Comparison of ENCODE assay signal across 31 cellular contexts in genomic region chr7:151981223-151981622, GRCh38. TPM values are rescaled to one million over a fixed set of nuclear protein-coding genes. Genes with fewer than 3 reads are reported as not detected.
"Had no signal": no experiment of that assay in that cellular context is flagged by ENCODE, and none has a peak within 500 bp of the region (broad histone marks: within the 10 kb centered on the region; RNA-seq: fewer than 3 reads in every experiment).

No MANE protein-coding gene starts in this region.

- H3K9me3 Mint-ChIP-seq: stimulated activated effector memory CD8-positive, alpha-beta T cell treated with anti-CD3 and anti-CD28 coated beads, Interleukin-12 subunit alpha, Interleukin-12 subunit beta, amount 100 ng/mL, for 72 hours; stimulated activated memory B cell treated with anti-CD40 and anti-IgM and Interleukin-4, amounts not matched to agents 10 μg/mL and 1 μg/mL and 100 μg/mL, for 72 hours; stimulated activated naive B cell treated with anti-CD40 and anti-IgM and Interleukin-4, amounts not matched to agents 10 μg/mL and 1 μg/mL and 100 μg/mL, for 72 hours; stimulated activated naive CD8-positive, alpha-beta T cell treated with anti-CD3 and anti-CD28 coated beads, Interleukin-15, Interleukin-2, amounts not matched to agents 100 ng/mL and 50 ng/mL, for 24 hours; type B pancreatic cell had no signal

- H3K27ac Mint-ChIP-seq: stimulated activated effector memory CD8-positive, alpha-beta T cell treated with anti-CD3 and anti-CD28 coated beads, Interleukin-12 subunit alpha, Interleukin-12 subunit beta, amount 100 ng/mL, for 72 hours; stimulated activated memory B cell treated with anti-CD40 and anti-IgM and Interleukin-4, amounts not matched to agents 10 μg/mL and 1 μg/mL and 100 μg/mL, for 72 hours; stimulated activated naive B cell treated with anti-CD40 and anti-IgM and Interleukin-4, amounts not matched to agents 10 μg/mL and 1 μg/mL and 100 μg/mL, for 72 hours; stimulated activated naive CD8-positive, alpha-beta T cell treated with anti-CD3 and anti-CD28 coated beads, Interleukin-15, Interleukin-2, amounts not matched to agents 100 ng/mL and 50 ng/mL, for 24 hours; type B pancreatic cell had no signal

- H3K27ac ChIP-seq: stomach, suprapubic skin, testis, thoracic aorta, thyroid gland, tibial artery, tibial nerve, transverse colon, upper lobe of left lung, upper lobe of right lung, uterus, vagina had no signal

- H3K27me3 Mint-ChIP-seq: stimulated activated naive CD8-positive, alpha-beta T cell treated with anti-CD3 and anti-CD28 coated beads, Interleukin-15, Interleukin-2, amounts not matched to agents 100 ng/mL and 50 ng/mL, for 24 hours had no signal

- H3K4me3 Mint-ChIP-seq: stimulated activated effector memory CD8-positive, alpha-beta T cell treated with anti-CD3 and anti-CD28 coated beads, Interleukin-12 subunit alpha, Interleukin-12 subunit beta, amount 100 ng/mL, for 72 hours; stimulated activated memory B cell treated with anti-CD40 and anti-IgM and Interleukin-4, amounts not matched to agents 10 μg/mL and 1 μg/mL and 100 μg/mL, for 72 hours; stimulated activated naive B cell treated with anti-CD40 and anti-IgM and Interleukin-4, amounts not matched to agents 10 μg/mL and 1 μg/mL and 100 μg/mL, for 72 hours; stimulated activated naive CD8-positive, alpha-beta T cell treated with anti-CD3 and anti-CD28 coated beads, Interleukin-15, Interleukin-2, amounts not matched to agents 100 ng/mL and 50 ng/mL, for 24 hours; type B pancreatic cell had no signal

- H3K4me1 Mint-ChIP-seq: stimulated activated effector memory CD8-positive, alpha-beta T cell treated with anti-CD3 and anti-CD28 coated beads, Interleukin-12 subunit alpha, Interleukin-12 subunit beta, amount 100 ng/mL, for 72 hours; stimulated activated memory B cell treated with anti-CD40 and anti-IgM and Interleukin-4, amounts not matched to agents 10 μg/mL and 1 μg/mL and 100 μg/mL, for 72 hours; stimulated activated naive B cell treated with anti-CD40 and anti-IgM and Interleukin-4, amounts not matched to agents 10 μg/mL and 1 μg/mL and 100 μg/mL, for 72 hours had no signal

- H3K36me3 ChIP-seq: stomach, suprapubic skin, thoracic aorta, thyroid gland, tibial artery, tibial nerve, transverse colon, upper lobe of left lung, upper lobe of right lung, uterus, vagina had no signal

- H3K4me3 ChIP-seq: stomach, suprapubic skin, testis, thoracic aorta, thyroid gland, tibial artery, tibial nerve, transverse colon, upper lobe of left lung, upper lobe of right lung, uterus, vagina had no signal

- H3K27me3 ChIP-seq: stomach, suprapubic skin, testis, thyroid gland, tibial artery, tibial nerve, transverse colon, upper lobe of left lung, upper lobe of right lung, uterus, vagina had no signal

- DNase-seq: stimulated activated CD4-positive, alpha-beta T cell treated with anti-CD3 and anti-CD28 coated beads, Interleukin-2, amount 100 ng/mL, for 48 hours; stimulated activated CD4-positive, alpha-beta T cell treated with anti-CD3 and anti-CD28 coated beads, Interleukin-4, amount 100 ng/mL, for 1 hour; stimulated activated CD4-positive, alpha-beta T cell treated with anti-CD3 and anti-CD28 coated beads, Interleukin-4, amount 100 ng/mL, for 24 hours; stimulated activated CD4-positive, alpha-beta T cell treated with anti-CD3 and anti-CD28 coated beads, Interleukin-4, amount 100 ng/mL, for 4 hours; stimulated activated CD8-positive, alpha-beta memory T cell treated with anti-CD3 and anti-CD28 coated beads, Interleukin-4, amount 100 ng/mL, for 48 hours; stimulated activated naive B cell treated with anti-CD40 and anti-IgM and Interleukin-4, amounts not matched to agents 10 μg/mL and 1 μg/mL and 100 μg/mL, for 72 hours; stimulated activated naive CD4-positive, alpha-beta T cell; stimulated activated naive CD4-positive, alpha-beta T cell treated with Interleukin-2 at 50 U/mL for 16 hours; stimulated activated naive CD8-positive, alpha-beta T cell treated with anti-CD3 and anti-CD28 coated beads, Interleukin-15, Interleukin-2, amounts not matched to agents 100 U/mL and 50 U/mL, for 24 hours; stomach; substantia nigra; testis; thyroid gland; tibial artery; transverse colon; trophoblast cell; upper lobe of left lung; upper lobe of right lung; uterus had no signal

- ATAC-seq: stimulated activated effector memory CD8-positive, alpha-beta T cell treated with anti-CD3 and anti-CD28 coated beads, Interleukin-12 subunit alpha, Interleukin-12 subunit beta, amount 100 ng/mL, for 72 hours; stimulated activated memory B cell treated with anti-CD40 and anti-IgM and Interleukin-4, amounts not matched to agents 10 μg/mL and 1 μg/mL and 100 μg/mL, for 72 hours; stimulated activated naive B cell treated with anti-CD40 and anti-IgM and Interleukin-4, amounts not matched to agents 10 μg/mL and 1 μg/mL and 100 μg/mL, for 72 hours; stimulated activated naive CD8-positive, alpha-beta T cell treated with anti-CD3 and anti-CD28 coated beads, Interleukin-15, Interleukin-2, amounts not matched to agents 100 U/mL and 50 U/mL, for 24 hours; upper lobe of right lung had no signal

- H3K4me1 ChIP-seq: stomach, suprapubic skin, testis, thyroid gland, tibial artery, tibial nerve, transverse colon, upper lobe of left lung, upper lobe of right lung, uterus, vagina had no signal

- H3K9me3 ChIP-seq: stomach, suprapubic skin, testis, thoracic aorta, thyroid gland, tibial artery, tibial nerve, transverse colon, upper lobe of left lung, upper lobe of right lung, uterus, vagina had no signal

RNA-seq across cellular contexts. Expression of gene GALNTL5, which starts 25.0 kb away (rescaled TPM):
- total RNA-seq: stomach, subcutaneous adipose tissue, suprapubic skin, temporal lobe, thoracic aorta, tibial nerve, transverse colon, upper lobe of left lung, upper lobe of right lung, ureter, urinary bladder, uterus, vagina had no signal
